In genomic region chr2:168480356-168480755, GRCh38 we compare ENCODE assay signal across 20 cellular contexts. TPM values are rescaled to one million over a fixed set of nuclear protein-coding genes. Genes with fewer than 3 reads are reported as not detected.
A peak's percentile ranks its signal among the peaks of the same experiment; 100 is the strongest.
DNase-seq lines count a peak whose midpoint lies in the region; ATAC-seq and TF ChIP-seq lines count a peak whose summit lies in the region.
"Had no signal": no experiment of that assay in that cellular context is flagged by ENCODE, and none has a peak within 500 bp of the region (broad histone marks: within the 10 kb centered on the region; RNA-seq: fewer than 3 reads in every experiment).

No MANE protein-coding gene starts in this region.

- no peak for TF ChIP-seq CTCF in CD4-positive, alpha-beta T cell (IDR thresholded peaks at IDR 0.05)
- TF ChIP-seq CTCF in GM23338 (conservative IDR thresholded peaks at IDR 0.05; ENCODE audit: low read depth in 2 of 2), result no peak

- peaks cover 100% of the 10 kb centered on the region for H3K79me2 ChIP-seq in GM23338 (replicated peaks; ENCODE audit: insufficient read depth)

- no peak for ATAC-seq in CD4-positive, alpha-beta T cell (ENCODE audit: poor library complexity)
- ATAC-seq in GM23338 (no peak), T-helper 17 cell (no peak)
- peak; percentile 42 for ATAC-seq in activated T-helper 17 cell treated with anti-CD3 and anti-CD28 coated beads, Interleukin-2, amount 50 U/mL, for 72 hours (replicated peaks)
- ATAC-seq in naive thymus-derived CD8-positive, alpha-beta T cell, result no peak
- ATAC-seq: activated CD8-positive, alpha-beta memory T cell treated with anti-CD3 and anti-CD28 coated beads, Interleukin-2, amount 10 ng/mL, durations not matched to agents 7 days and 5 days had no signal

- no peaks in the 10 kb centered on the region for H3K36me3 ChIP-seq in GM23338 (ENCODE audit: insufficient read depth)
- H3K36me3 ChIP-seq: neural progenitor cell, prostate gland had no signal

- no peak overlapping the region for H3K4me3 ChIP-seq in GM23338
- H3K4me3 ChIP-seq: neural progenitor cell, prostate gland had no signal

- H3K4me1 ChIP-seq in GM23338 (ENCODE audit: insufficient read depth), result peaks cover 44% of the 10 kb centered on the region
- H3K4me1 ChIP-seq: prostate gland had no signal

- H3K9me3 Mint-ChIP-seq in CD4-positive, alpha-beta T cell, result peaks cover 1% of the 10 kb centered on the region
- H3K9me3 Mint-ChIP-seq in GM23338, result no peaks in the 10 kb centered on the region
- no peaks in the 10 kb centered on the region for H3K9me3 Mint-ChIP-seq in activated T-helper 17 cell treated with anti-CD3 and anti-CD28 coated beads, Interleukin-2, amount 50 U/mL, for 72 hours
- H3K9me3 Mint-ChIP-seq in naive thymus-derived CD8-positive, alpha-beta T cell, result peaks cover 0 to 1% (median 0%) of the 10 kb centered on the region in 9 donors
- H3K9me3 Mint-ChIP-seq: immature natural killer cell had no signal

- no peaks in the 10 kb centered on the region for H3K9me2 ChIP-seq in GM23338 (ENCODE audit: insufficient read depth)

- POLR2A ChIA-PET in CD4-positive, alpha-beta T cell (lab: Charles Lee), result interaction anchor here (1.8 kb wide), 1 partner anchor 10 kb away, joined by 8 read pairs; no protein-coding TSS in a partner anchor
- POLR2A ChIA-PET in naive thymus-derived CD8-positive, alpha-beta T cell (lab: Charles Lee), result no interaction called here

- H3K4me3 Mint-ChIP-seq in CD4-positive, alpha-beta T cell, result no peak overlapping the region
- H3K4me3 Mint-ChIP-seq in GM23338 (no peak overlapping the region), T-helper 17 cell (no peak overlapping the region)
- no peak overlapping the region for H3K4me3 Mint-ChIP-seq in activated T-helper 17 cell treated with anti-CD3 and anti-CD28 coated beads, Interleukin-2, amount 50 U/mL, for 72 hours
- H3K4me3 Mint-ChIP-seq in naive thymus-derived CD8-positive, alpha-beta T cell, result no peak overlapping the region
- H3K4me3 Mint-ChIP-seq: activated CD8-positive, alpha-beta memory T cell treated with anti-CD3 and anti-CD28 coated beads, Interleukin-2, amount 10 ng/mL, durations not matched to agents 7 days and 5 days; immature natural killer cell; neural progenitor cell had no signal

- H4K20me1 ChIP-seq in GM23338 (replicated peaks; ENCODE audit: insufficient read depth), result peaks cover 4% of the 10 kb centered on the region

- no peaks in the 10 kb centered on the region for H3K27me3 Mint-ChIP-seq in CD4-positive, alpha-beta T cell
- H3K27me3 Mint-ChIP-seq in GM23338 (ENCODE audit: insufficient read depth, low read depth, poor library complexity) (peaks cover 5% of the 10 kb centered on the region), T-helper 17 cell (no peaks in the 10 kb centered on the region)
- no peaks in the 10 kb centered on the region for H3K27me3 Mint-ChIP-seq in activated T-helper 17 cell treated with anti-CD3 and anti-CD28 coated beads, Interleukin-2, amount 50 U/mL, for 72 hours
- no peaks in the 10 kb centered on the region for H3K27me3 Mint-ChIP-seq in naive thymus-derived CD8-positive, alpha-beta T cell
- H3K27me3 Mint-ChIP-seq: activated naive CD8-positive, alpha-beta T cell treated with anti-CD3 and anti-CD28 coated beads for 36 hours had no signal

- H3K27ac ChIP-seq in CD4-positive, alpha-beta T cell (ENCODE audit: low read depth, low read length), result no peak overlapping the region
- no peak overlapping the region for H3K27ac ChIP-seq in GM23338 (ENCODE audit: low read depth)
- H3K27ac ChIP-seq: neural progenitor cell, prostate gland had no signal

- H3K27me3 ChIP-seq in CD4-positive, alpha-beta T cell (ENCODE audit: control insufficient read depth, insufficient read depth, low read length), result no peaks in the 10 kb centered on the region
- no peaks in the 10 kb centered on the region for H3K27me3 ChIP-seq in GM23338 (ENCODE audit: insufficient read depth)
- H3K27me3 ChIP-seq: neural progenitor cell had no signal

- DNase-seq in CD4-positive, alpha-beta T cell, result no peak
- DNase-seq in GM23338 (ENCODE audit: low spot score), result no peak
- DNase-seq in naive thymus-derived CD8-positive, alpha-beta T cell, result no peak
- DNase-seq in stimulated activated naive CD4-positive, alpha-beta T cell (lab: John Stamatoyannopoulos, UW), result no peak
- DNase-seq in DMS153 (lab: John Stamatoyannopoulos, UW), result no peak
- DNase-seq in SW480 (ENCODE audit: low spot score), result no peak
- no peak for DNase-seq in T-helper 17 cell
- DNase-seq: activated CD8-positive, alpha-beta memory T cell treated with anti-CD3 and anti-CD28 coated beads, Interleukin-2, amount 10 ng/mL, durations not matched to agents 7 days and 5 days; activated naive CD8-positive, alpha-beta T cell treated with anti-CD3 and anti-CD28 coated beads for 36 hours; effector CD4-positive, alpha-beta T cell; erythroblast; foreskin melanocyte; immature natural killer cell; NCI-H1436 treated with DMSO at 0.1 percent for 48 hours; NCI-H2171 treated with DMSO at 0.1 percent for 48 hours; NCI-H526 treated with DMSO at 0.1 percent for 48 hours; Right ventricle myocardium superior had no signal

- H3K36me3 Mint-ChIP-seq in CD4-positive, alpha-beta T cell (ENCODE audit: low read depth), result peaks cover 9% of the 10 kb centered on the region
- H3K36me3 Mint-ChIP-seq in GM23338 (ENCODE audit: low read depth), result peaks cover under 1% of the 10 kb centered on the region; the same call in 1 of the 3 replicates
- H3K36me3 Mint-ChIP-seq in activated T-helper 17 cell treated with anti-CD3 and anti-CD28 coated beads, Interleukin-2, amount 50 U/mL, for 72 hours (ENCODE audit: low read depth), result no peaks in the 10 kb centered on the region
- H3K36me3 Mint-ChIP-seq in naive thymus-derived CD8-positive, alpha-beta T cell, result peaks cover 0 to 3% (median 0%) of the 10 kb centered on the region in 3 donors
- no peaks in the 10 kb centered on the region for H3K36me3 Mint-ChIP-seq in T-helper 17 cell (ENCODE audit: low read depth)
- H3K36me3 Mint-ChIP-seq: activated CD8-positive, alpha-beta memory T cell treated with anti-CD3 and anti-CD28 coated beads, Interleukin-2, amount 10 ng/mL, durations not matched to agents 7 days and 5 days; immature natural killer cell had no signal

- H3K9me3 ChIP-seq in CD4-positive, alpha-beta T cell (ENCODE audit: control insufficient read depth, low read length), result no peaks in the 10 kb centered on the region
- no peaks in the 10 kb centered on the region for H3K9me3 ChIP-seq in T-helper 17 cell (ENCODE audit: control insufficient read depth, low read length, poor library complexity, severe bottlenecking)
- H3K9me3 ChIP-seq: prostate gland had no signal

- CTCF ChIA-PET in CD4-positive, alpha-beta T cell (lab: Charles Lee), result interaction anchor here (1.0 to 1.3 kb wide), 2 partner anchors 10 to 13 kb away, joined by 3 read pairs; no protein-coding TSS in a partner anchor

- H3K4me1 Mint-ChIP-seq in CD4-positive, alpha-beta T cell (ENCODE audit: low read depth), result peaks cover 72% of the 10 kb centered on the region
- peaks cover 56% of the 10 kb centered on the region for H3K4me1 Mint-ChIP-seq in GM23338
- H3K4me1 Mint-ChIP-seq in activated T-helper 17 cell treated with anti-CD3 and anti-CD28 coated beads, Interleukin-2, amount 50 U/mL, for 72 hours, result peaks cover 7% of the 10 kb centered on the region
- peaks cover 37 to 78% (median 71%) of the 10 kb centered on the region in 4 donors for H3K4me1 Mint-ChIP-seq in naive thymus-derived CD8-positive, alpha-beta T cell
- peaks cover 13% of the 10 kb centered on the region for H3K4me1 Mint-ChIP-seq in T-helper 17 cell
- H3K4me1 Mint-ChIP-seq: activated CD8-positive, alpha-beta memory T cell treated with anti-CD3 and anti-CD28 coated beads, Interleukin-2, amount 10 ng/mL, durations not matched to agents 7 days and 5 days had no signal

- no peak overlapping the region for H2AFZ ChIP-seq in GM23338
- H2AFZ ChIP-seq: neural progenitor cell had no signal

- peak overlapping the region; percentile 43 for H3K27ac Mint-ChIP-seq in CD4-positive, alpha-beta T cell
- peak overlapping the region; percentile 14; the same call in 1 of the 2 replicates for H3K27ac Mint-ChIP-seq in GM23338
- H3K27ac Mint-ChIP-seq in activated T-helper 17 cell treated with anti-CD3 and anti-CD28 coated beads, Interleukin-2, amount 50 U/mL, for 72 hours, result no peak overlapping the region
- peak overlapping the region in 6 of 10 donors; percentile 12 to 74 (median 52) for H3K27ac Mint-ChIP-seq in naive thymus-derived CD8-positive, alpha-beta T cell
- no peak overlapping the region for H3K27ac Mint-ChIP-seq in T-helper 17 cell
- H3K27ac Mint-ChIP-seq: activated CD8-positive, alpha-beta memory T cell treated with anti-CD3 and anti-CD28 coated beads, Interleukin-2, amount 10 ng/mL, durations not matched to agents 7 days and 5 days; activated naive CD8-positive, alpha-beta T cell treated with anti-CD3 and anti-CD28 coated beads for 36 hours; immature natural killer cell had no signal

- intact Hi-C loops in CD4-positive, alpha-beta T cell (cut with DNase I, micrococcal nuclease), result no loop called here

- H3K4me2 ChIP-seq in GM23338, result no peak overlapping the region
- H3K4me2 ChIP-seq: neural progenitor cell had no signal

- no peaks in the 10 kb centered on the region for H3F3A ChIP-seq in GM23338 (replicated peaks; ENCODE audit: low read depth)

TF ChIP-seq in GM23338, 12 proteins besides CTCF, POLR2A, EP300 and RAD21:
- no peak for TF ChIP-seq STAT1 (IDR thresholded peaks at IDR 0.05; ENCODE audit: unreplicated experiment)

RNA-seq across cellular contexts. Expression of gene CERS6, which starts 24.3 kb away (rescaled TPM):
- total RNA-seq in CD4-positive, alpha-beta T cell, result 10 to 100 TPM; 16.9 to 17.9 TPM
- 33.5 and 35.0 TPM in 2 replicates for total RNA-seq in GM23338 (2014; rRNA removed; shearing (Covaris generic))
- polyA plus RNA-seq in GM23338 (2016; fragmentation: Nextera tagmentation; extraction: Ambion mirVana), result 6.9 and 7.4 TPM in 2 replicates
- total RNA-seq in activated T-helper 17 cell treated with anti-CD3 and anti-CD28 coated beads, Interleukin-2, amount 50 U/mL, for 72 hours, result 10 to 100 TPM in 1 of 2 donors, 1 to 10 TPM in 1; 7.7 to 21.5 TPM
- 10 to 100 TPM; 28.9 to 29.3 TPM for total RNA-seq in naive thymus-derived CD8-positive, alpha-beta T cell
- 10 to 100 TPM in 2 of 3 donors, 1 to 10 TPM in 1; 9.5 to 17.4 (median 10.8) TPM for polyA plus RNA-seq in naive thymus-derived CD8-positive, alpha-beta T cell
- total RNA-seq in T-helper 17 cell, result 1 to 10 TPM; 8.2 to 8.4 TPM

Comparison
In these comparisons a context has a peak if more than half of its experiments do, and no peak if none do; other contexts are left out.
1. H3K27ac Mint-ChIP-seq: peak in CD4-positive, alpha-beta T cell (single experiment), GM23338 (single experiment) and naive thymus-derived CD8-positive, alpha-beta T cell (6 of 10); none in activated T-helper 17 cell treated with anti-CD3 and anti-CD28 coated beads, Interleukin-2, amount 50 U/mL, for 72 hours (single experiment) and T-helper 17 cell (single experiment).